Comparison of ENCODE assay signal across 22 cellular contexts in genomic region chr17:40175928-40176327, GRCh38. TPM values are rescaled to one million over a fixed set of nuclear protein-coding genes. Genes with fewer than 3 reads are reported as not detected.
DNase-seq lines count a peak whose midpoint lies in the region; ATAC-seq and TF ChIP-seq lines count a peak whose summit lies in the region.
"Had no signal": no experiment of that assay in that cellular context is flagged by ENCODE, and none has a peak within 500 bp of the region (broad histone marks: within the 10 kb centered on the region; RNA-seq: fewer than 3 reads in every experiment).

No MANE protein-coding gene starts in this region.

- intact Hi-C loops in MCF 10A (cut with micrococcal nuclease), result no loop called here
- intact Hi-C loops in breast epithelium (cut with DNase I; ENCODE audit: low total_unique reads), result loop anchor here (10.0 kb wide), 1 partner anchor 121 kb away; the partner anchor contains the start of gene MED24
- intact Hi-C loops in vagina (cut with DNase I), result loop anchor here (10.0 kb wide), 1 partner anchor 111 kb away; the partner anchor contains the start of gene THRA

- BruUV-seq in MCF 10A (replicated peaks; lab: Mats Ljungman, UMichigan), result no TSS peak

- H3K4me3 ChIP-seq in breast epithelium (no peak overlapping the region), duodenal mucosa (ENCODE audit: low read depth in 1 of 2, low read length in 2 of 2) (no peak overlapping the region), osteoblast (ENCODE audit: insufficient read depth, low read length) (no peak overlapping the region), vagina (no peak overlapping the region)
- H3K4me3 ChIP-seq: lung, SJCRH30, spleen had no signal

- H3K9me3 ChIP-seq in breast epithelium, result no peaks in the 10 kb centered on the region
- H3K9me3 ChIP-seq in duodenal mucosa (ENCODE audit: control insufficient read depth in 1 of 2, low read length in 2 of 2), result no peaks in the 10 kb centered on the region
- H3K9me3 ChIP-seq in osteoblast (ENCODE audit: low read depth, low read length), result no peaks in the 10 kb centered on the region
- H3K9me3 ChIP-seq in vagina, result no peaks in the 10 kb centered on the region
- H3K9me3 ChIP-seq: SJCRH30, spleen had no signal

- H2AFZ ChIP-seq in osteoblast (ENCODE audit: low read length), result no peak overlapping the region

- no peak overlapping the region for H3K4me2 ChIP-seq in osteoblast (ENCODE audit: insufficient read depth, low read length)

- TF ChIP-seq CTCF in MCF 10A (IDR thresholded peaks at IDR 0.05; ENCODE audit: unreplicated experiment) (no peak), breast epithelium (IDR thresholded peaks at IDR 0.05) (no peak), osteoblast (IDR thresholded peaks at IDR 0.05; ENCODE audit: extremely low read depth, low read depth, low read length) (no peak), vagina (IDR thresholded peaks at IDR 0.05) (no peak)

- peaks cover 29% of the 10 kb centered on the region for H3K4me1 Mint-ChIP-seq in MCF 10A (ENCODE audit: insufficient read depth, unreplicated experiment)
- H3K4me1 Mint-ChIP-seq in activated CD8-positive, alpha-beta T cell treated with anti-CD3 and anti-CD28 coated beads, Interleukin-2, amount 10 ng/mL, durations not matched to agents 7 days and 5 days (ENCODE audit: low read depth), result peaks cover 9% of the 10 kb centered on the region

- no peaks in the 10 kb centered on the region for H3K9me3 Mint-ChIP-seq in MCF 10A (ENCODE audit: unreplicated experiment)
- H3K9me3 Mint-ChIP-seq in activated CD8-positive, alpha-beta T cell treated with anti-CD3 and anti-CD28 coated beads, Interleukin-2, amount 10 ng/mL, durations not matched to agents 7 days and 5 days (ENCODE audit: insufficient read depth), result no peaks in the 10 kb centered on the region
- H3K9me3 Mint-ChIP-seq: activated CD8-positive, alpha-beta T cell treated with anti-CD3 and anti-CD28 coated beads for 36 hours; activated naive CD4-positive, alpha-beta T cell treated with anti-CD3 and anti-CD28 coated beads, Interleukin-2, amount 50 U/mL, for 24 hours; activated T-cell treated with anti-CD3 and anti-CD28 coated beads, Interleukin-2, amount 50 U/mL, for 24 hours; nephron progenitor cell; T-helper 1 cell treated with Interleukin-12 subunit alpha and Interleukin-12 subunit beta and Interleukin-4 antibody, amounts not matched to agents 30 μg/mL and 1 μg/mL, for 36 hours had no signal

- DNase-seq in MCF 10A (ENCODE audit: unreplicated experiment), result no peak
- DNase-seq in breast epithelium (ENCODE audit: low spot score in 2 of 2), result no peak
- peak; percentile 39 for DNase-seq in osteoblast (ENCODE audit: insufficient read length, low spot score, missing footprints)
- DNase-seq in vagina (ENCODE audit: extremely low spot score in 2 of 2), result no peak
- DNase-seq in HEK293T (ENCODE audit: extremely low spot score), result no peak
- DNase-seq in activated CD8-positive, alpha-beta T cell treated with anti-CD3 and anti-CD28 coated beads, Interleukin-2, amount 10 ng/mL, durations not matched to agents 7 days and 5 days, result no peak
- DNase-seq: activated CD8-positive, alpha-beta T cell treated with anti-CD3 and anti-CD28 coated beads for 36 hours; activated T-cell treated with anti-CD3 and anti-CD28 coated beads, Interleukin-2, amount 50 U/mL, for 24 hours; hippocampal formation; KG1; NCI-H526 treated with DMSO at 0.1 percent for 48 hours; nephron progenitor cell; OCI-M1; SJCRH30; spleen; stimulated activated CD4-positive, alpha-beta T cell treated with anti-CD3 and anti-CD28 coated beads, Interleukin-4, amount 100 ng/mL, for 4 hours had no signal

- no peak for TF ChIP-seq POLR2A in breast epithelium (IDR thresholded peaks at IDR 0.05)
- TF ChIP-seq POLR2A in vagina (IDR thresholded peaks at IDR 0.05), result no peak

- H3K27ac ChIP-seq in breast epithelium (peak overlapping the region in 1 of 2 donors; percentile 69), duodenal mucosa (ENCODE audit: low read depth, low read length) (peak overlapping the region; percentile 28), osteoblast (ENCODE audit: low read depth, low read length) (no peak overlapping the region), vagina (peak overlapping the region; percentile 74)
- H3K27ac ChIP-seq: foreskin keratinocyte, SJCRH30, spleen had no signal

- no peak for ATAC-seq in HG03460 (IDR thresholded peaks at IDR 0.05; ENCODE audit: unreplicated experiment)
- no peak for ATAC-seq in activated CD8-positive, alpha-beta T cell treated with anti-CD3 and anti-CD28 coated beads, Interleukin-2, amount 10 ng/mL, durations not matched to agents 7 days and 5 days
- ATAC-seq: activated CD8-positive, alpha-beta T cell treated with anti-CD3 and anti-CD28 coated beads for 36 hours had no signal

- H3K36me3 ChIP-seq in breast epithelium, result no peaks in the 10 kb centered on the region
- peaks cover 15% of the 10 kb centered on the region in 2 donors for H3K36me3 ChIP-seq in duodenal mucosa (ENCODE audit: control insufficient read depth in 1 of 2, insufficient read depth in 2 of 2, low read length in 2 of 2)
- peaks cover 26% of the 10 kb centered on the region for H3K36me3 ChIP-seq in osteoblast (ENCODE audit: insufficient read depth, low read length)
- H3K36me3 ChIP-seq in vagina, result peaks cover 0 to 16% of the 10 kb centered on the region in 2 donors

- POLR2A ChIA-PET in MCF 10A (lab: Yijun Ruan, JAX) (interaction anchor here (0.5 to 6.9 kb wide), 22 partner anchors 9 to 1513 kb away, joined by 3 to 65 read pairs (median 6); partner anchors contain the start of genes CASC3, MSL1, NR1D1 and PSMD3), HEK293T (lab: Yijun Ruan, JAX) (interaction anchor here (1.2 to 1.4 kb wide), 2 partner anchors 36 to 63 kb away, joined by 3 read pairs; partner anchors contain the start of gene CASC3)
- POLR2A ChIA-PET in activated CD8-positive, alpha-beta T cell treated with anti-CD3 and anti-CD28 coated beads, Interleukin-2, amount 10 ng/mL, durations not matched to agents 7 days and 5 days (lab: Charles Lee), result interaction anchor here (1.0 kb wide), 1 partner anchor 35 kb away, joined by 8 read pairs; the partner anchor contains the start of gene CASC3

- H3K36me3 Mint-ChIP-seq in MCF 10A (ENCODE audit: insufficient read depth, unreplicated experiment), result peaks cover 46% of the 10 kb centered on the region
- H3K36me3 Mint-ChIP-seq in activated CD8-positive, alpha-beta T cell treated with anti-CD3 and anti-CD28 coated beads, Interleukin-2, amount 10 ng/mL, durations not matched to agents 7 days and 5 days (ENCODE audit: low read depth), result peaks cover 34% of the 10 kb centered on the region

- H3K27me3 ChIP-seq in breast epithelium (no peaks in the 10 kb centered on the region), duodenal mucosa (ENCODE audit: control insufficient read depth in 1 of 2, insufficient read depth in 2 of 2, low read length in 2 of 2) (no peaks in the 10 kb centered on the region), osteoblast (ENCODE audit: insufficient read depth, low read length) (no peaks in the 10 kb centered on the region), vagina (no peaks in the 10 kb centered on the region)
- H3K27me3 ChIP-seq: foreskin keratinocyte, SJCRH30 had no signal

- CTCF ChIA-PET in MCF 10A (lab: Yijun Ruan, JAX) (interaction anchor here (1.0 to 2.6 kb wide), 7 partner anchors 8 to 150 kb away, joined by 3 to 11 read pairs (median 5); no protein-coding TSS in a partner anchor), HEK293T (lab: Yijun Ruan, JAX) (no interaction called here)
- CTCF ChIA-PET in activated CD8-positive, alpha-beta T cell treated with anti-CD3 and anti-CD28 coated beads, Interleukin-2, amount 10 ng/mL, durations not matched to agents 7 days and 5 days (lab: Charles Lee), result interaction anchor here (1.6 to 7.1 kb wide), 5 partner anchors 16 to 162 kb away, joined by 4 to 46 read pairs (median 10); partner anchors contain the start of gene CSF3

- H3K4me1 ChIP-seq in breast epithelium (peaks cover 0 to 5% of the 10 kb centered on the region in 2 donors), duodenal mucosa (ENCODE audit: control insufficient read depth in 1 of 2, insufficient read depth in 2 of 2, low read length in 2 of 2) (peaks cover 21% of the 10 kb centered on the region in 2 donors), osteoblast (ENCODE audit: insufficient read depth, low read length) (peaks cover 21% of the 10 kb centered on the region), vagina (peaks cover 29% of the 10 kb centered on the region)

- H3K4me3 Mint-ChIP-seq in MCF 10A (ENCODE audit: unreplicated experiment), result no peak overlapping the region
- H3K4me3 Mint-ChIP-seq in activated CD8-positive, alpha-beta T cell treated with anti-CD3 and anti-CD28 coated beads, Interleukin-2, amount 10 ng/mL, durations not matched to agents 7 days and 5 days, result no peak overlapping the region
- H3K4me3 Mint-ChIP-seq: activated naive CD4-positive, alpha-beta T cell treated with anti-CD3 and anti-CD28 coated beads, Interleukin-2, amount 50 U/mL, for 24 hours; nephron progenitor cell; T-helper 1 cell treated with Interleukin-12 subunit alpha and Interleukin-12 subunit beta and Interleukin-4 antibody, amounts not matched to agents 30 μg/mL and 1 μg/mL, for 36 hours had no signal

- H3K27ac Mint-ChIP-seq in MCF 10A (ENCODE audit: low read depth, unreplicated experiment), result peak overlapping the region; percentile 92
- no peak overlapping the region for H3K27ac Mint-ChIP-seq in activated CD8-positive, alpha-beta T cell treated with anti-CD3 and anti-CD28 coated beads, Interleukin-2, amount 10 ng/mL, durations not matched to agents 7 days and 5 days
- H3K27ac Mint-ChIP-seq: activated naive CD4-positive, alpha-beta T cell treated with anti-CD3 and anti-CD28 coated beads, Interleukin-2, amount 50 U/mL, for 24 hours; nephron progenitor cell; T-helper 1 cell treated with Interleukin-12 subunit alpha and Interleukin-12 subunit beta and Interleukin-4 antibody, amounts not matched to agents 30 μg/mL and 1 μg/mL, for 36 hours had no signal

- H3K27me3 Mint-ChIP-seq in MCF 10A (ENCODE audit: insufficient read depth, unreplicated experiment), result no peaks in the 10 kb centered on the region
- H3K27me3 Mint-ChIP-seq in activated CD8-positive, alpha-beta T cell treated with anti-CD3 and anti-CD28 coated beads, Interleukin-2, amount 10 ng/mL, durations not matched to agents 7 days and 5 days (ENCODE audit: low read depth), result no peaks in the 10 kb centered on the region
- H3K27me3 Mint-ChIP-seq: activated CD8-positive, alpha-beta T cell treated with anti-CD3 and anti-CD28 coated beads for 36 hours; activated naive CD4-positive, alpha-beta T cell treated with anti-CD3 and anti-CD28 coated beads, Interleukin-2, amount 50 U/mL, for 24 hours; activated T-cell treated with anti-CD3 and anti-CD28 coated beads, Interleukin-2, amount 50 U/mL, for 24 hours had no signal

- peak overlapping the region; percentile 21 to 58 for H3K9ac ChIP-seq in duodenal mucosa (ENCODE audit: low read depth in 1 of 2, low read length in 2 of 2)

- peaks cover 5% of the 10 kb centered on the region for H4K20me1 ChIP-seq in osteoblast (ENCODE audit: insufficient read depth, low read length)

- H3K79me2 ChIP-seq in osteoblast (ENCODE audit: insufficient read depth, low read length), result no peaks in the 10 kb centered on the region

RNA-seq across cellular contexts. Expression of gene RAPGEFL1, which starts 1.3 kb away (rescaled TPM):
- total RNA-seq in MCF 10A (2022) (4.9 and 5.6 TPM in 2 replicates), breast epithelium (10 to 100 TPM in 1 of 3 donors, 1 to 10 TPM in 2; 3.2 to 10.8 (median 5.0) TPM), osteoblast (1.4 and 2.1 TPM in 2 replicates), vagina (144 TPM)
- 1 to 10 TPM; 4.8 to 5.3 TPM for total RNA-seq in activated CD8-positive, alpha-beta T cell treated with anti-CD3 and anti-CD28 coated beads, Interleukin-2, amount 10 ng/mL, durations not matched to agents 7 days and 5 days

RNA-seq across cellular contexts. Expression of gene CASC3, which starts 35.6 kb away (rescaled TPM):
- total RNA-seq in MCF 10A (2022), result 73.5 and 78.3 TPM in 2 replicates
- 10 to 100 TPM; 57.4 to 67.0 (median 65.1) TPM for total RNA-seq in breast epithelium
- 40.7 and 45.2 TPM in 2 replicates for total RNA-seq in osteoblast
- total RNA-seq in vagina, result 40.0 TPM
- total RNA-seq in activated CD8-positive, alpha-beta T cell treated with anti-CD3 and anti-CD28 coated beads, Interleukin-2, amount 10 ng/mL, durations not matched to agents 7 days and 5 days, result 10 to 100 TPM; 66.2 to 67.7 TPM

RNA-seq across cellular contexts. Expression of gene WIPF2, which starts 43.2 kb away (rescaled TPM):
- 31.9 and 32.8 TPM in 2 replicates for total RNA-seq in MCF 10A (2022)
- 10 to 100 TPM in 2 of 3 donors, 1 to 10 TPM in 1; 8.2 to 12.9 (median 10.8) TPM for total RNA-seq in breast epithelium
- 8.0 and 8.5 TPM in 2 replicates for total RNA-seq in osteoblast
- total RNA-seq in vagina, result 10.6 TPM
- 10 to 100 TPM; 22.0 to 27.4 TPM for total RNA-seq in activated CD8-positive, alpha-beta T cell treated with anti-CD3 and anti-CD28 coated beads, Interleukin-2, amount 10 ng/mL, durations not matched to agents 7 days and 5 days

RNA-seq across cellular contexts. Expression of gene MSL1, which starts 54.2 kb away (rescaled TPM):
- total RNA-seq in MCF 10A (2022) (59.8 and 62.2 TPM in 2 replicates), breast epithelium (10 to 100 TPM; 49.3 to 79.3 (median 78.2) TPM), osteoblast (53.3 and 60.1 TPM in 2 replicates), vagina (62.4 TPM)
- total RNA-seq in activated CD8-positive, alpha-beta T cell treated with anti-CD3 and anti-CD28 coated beads, Interleukin-2, amount 10 ng/mL, durations not matched to agents 7 days and 5 days, result 10 to 100 TPM; 80.5 to 83.2 TPM

Comparison
In these comparisons a context has a peak if more than half of its experiments do, and no peak if none do; other contexts are left out.
1. RNA of gene RAPGEFL1, which starts 1.3 kb away (total RNA-seq): 144 TPM in vagina (single experiment); 4.9 to 5.6 TPM in MCF 10A, 4.8 to 5.3 TPM in activated CD8-positive, alpha-beta T cell treated with anti-CD3 and anti-CD28 coated beads, Interleukin-2, amount 10 ng/mL, durations not matched to agents 7 days and 5 days, 3.2 to 10.8 TPM in breast epithelium and 1.4 to 2.1 TPM in osteoblast; every median in the first group is over 10 times any median in the second.